ENCODE assay signal across 7 cellular contexts in genomic region chr4:37675587-37676290, GRCh38. TPM values are rescaled to one million over a fixed set of nuclear protein-coding genes. Genes with fewer than 3 reads are reported as not detected.
DNase-seq lines count a peak whose midpoint lies in the region; ATAC-seq and TF ChIP-seq lines count a peak whose summit lies in the region.

No MANE protein-coding gene starts in this region.

- H3K9ac ChIP-seq in endodermal cell (ENCODE audit: extremely low read depth, low read length, poor library complexity, severe bottlenecking), result no peak overlapping the region

- H3K4me1 ChIP-seq in right atrium auricular region, result peaks cover 0 to 28% of the 10 kb centered on the region in 2 donors
- peaks cover 16% of the 10 kb centered on the region for H3K4me1 ChIP-seq in endodermal cell (ENCODE audit: control insufficient read depth, insufficient read depth, low read length)

- DNase-seq in RPMI8226 (peak; percentile 72), natural killer cell (no peak), right atrium auricular region (ENCODE audit: low spot score) (no peak), endodermal cell (no peak), T-helper 9 cell (no peak)

- intact Hi-C loops in natural killer cell (cut with micrococcal nuclease), result no loop called here

- no peak overlapping the region for H3K4me3 ChIP-seq in right atrium auricular region
- H3K4me3 ChIP-seq in endodermal cell (ENCODE audit: low read length), result no peak overlapping the region

- H3K9me3 Mint-ChIP-seq in natural killer cell (no peaks in the 10 kb centered on the region), endodermal cell (no peaks in the 10 kb centered on the region)

- H3K4me3 Mint-ChIP-seq in natural killer cell (no peak overlapping the region), endodermal cell (no peak overlapping the region)

- H3K36me3 ChIP-seq in right atrium auricular region (no peaks in the 10 kb centered on the region), endodermal cell (ENCODE audit: control insufficient read depth, insufficient read depth, low read length) (no peaks in the 10 kb centered on the region)

- whole genome bisulfite sequencing in endodermal cell (ENCODE audit: insufficient coverage in 1 of 2, insufficient read length in 1 of 2), 2 experiments, result 95 to 100% methylated on average over 1 of the region's 1 CpG

- no peak overlapping the region for H3K27ac ChIP-seq in right atrium auricular region
- no peak overlapping the region for H3K27ac ChIP-seq in endodermal cell (ENCODE audit: low read depth, low read length)

- H3K27ac Mint-ChIP-seq in natural killer cell, result peak overlapping the region in 1 of 2 donors; percentile 8
- no peak overlapping the region for H3K27ac Mint-ChIP-seq in endodermal cell

- no peaks in the 10 kb centered on the region for H3K27me3 ChIP-seq in right atrium auricular region
- no peaks in the 10 kb centered on the region for H3K27me3 ChIP-seq in endodermal cell (ENCODE audit: control insufficient read depth, insufficient read depth, low read length, poor library complexity, severe bottlenecking)

- TF ChIP-seq CTCF in natural killer cell (IDR thresholded peaks at IDR 0.05) (no peak), right atrium auricular region (IDR thresholded peaks at IDR 0.05) (no peak), endodermal cell (conservative IDR thresholded peaks at IDR 0.05) (no peak)

- H3K36me3 Mint-ChIP-seq in natural killer cell (no peaks in the 10 kb centered on the region), endodermal cell (ENCODE audit: low read depth) (no peaks in the 10 kb centered on the region)

- peak; percentile 98 for ATAC-seq in GM19023 (IDR thresholded peaks at IDR 0.05; ENCODE audit: unreplicated experiment)
- ATAC-seq in HG02759 (IDR thresholded peaks at IDR 0.05; ENCODE audit: unreplicated experiment), result peak; percentile 96
- peak; percentile 32 to 60 (median 44) for ATAC-seq in natural killer cell

- no peaks in the 10 kb centered on the region for H3K9me3 ChIP-seq in right atrium auricular region
- no peaks in the 10 kb centered on the region for H3K9me3 ChIP-seq in endodermal cell (ENCODE audit: control insufficient read depth, low read length)

- H3K27me3 Mint-ChIP-seq in natural killer cell (ENCODE audit: low read depth in 2 of 2) (no peaks in the 10 kb centered on the region), endodermal cell (ENCODE audit: insufficient read depth) (no peaks in the 10 kb centered on the region)

- H3K4me1 Mint-ChIP-seq in natural killer cell (peaks cover 27 to 42% of the 10 kb centered on the region in 2 donors), endodermal cell (peaks cover 43% of the 10 kb centered on the region)

RNA-seq across cellular contexts. Expression of gene RELL1, which starts 10.4 kb away (rescaled TPM):
- 10 to 100 TPM; 15.2 to 21.3 (median 15.2) TPM for total RNA-seq in natural killer cell
- total RNA-seq in right atrium auricular region, result 10 to 100 TPM; 25.3 to 33.9 TPM
- 10 to 100 TPM; 12.1 to 12.3 TPM for total RNA-seq in endodermal cell
- polyA plus RNA-seq in endodermal cell (2013, experiment 1 of 2), result 7.9 TPM
- polyA plus RNA-seq in endodermal cell (2013, experiment 2 of 2), result 8.0 TPM

Comparison
In these comparisons a context has a peak if more than half of its experiments do, and no peak if none do; other contexts are left out.
1. ATAC-seq: peak in every context shown above with its lines; median percentile 98 in GM19023; 96 in HG02759; 44 in natural killer cell.